In the genomic region with DNA sequence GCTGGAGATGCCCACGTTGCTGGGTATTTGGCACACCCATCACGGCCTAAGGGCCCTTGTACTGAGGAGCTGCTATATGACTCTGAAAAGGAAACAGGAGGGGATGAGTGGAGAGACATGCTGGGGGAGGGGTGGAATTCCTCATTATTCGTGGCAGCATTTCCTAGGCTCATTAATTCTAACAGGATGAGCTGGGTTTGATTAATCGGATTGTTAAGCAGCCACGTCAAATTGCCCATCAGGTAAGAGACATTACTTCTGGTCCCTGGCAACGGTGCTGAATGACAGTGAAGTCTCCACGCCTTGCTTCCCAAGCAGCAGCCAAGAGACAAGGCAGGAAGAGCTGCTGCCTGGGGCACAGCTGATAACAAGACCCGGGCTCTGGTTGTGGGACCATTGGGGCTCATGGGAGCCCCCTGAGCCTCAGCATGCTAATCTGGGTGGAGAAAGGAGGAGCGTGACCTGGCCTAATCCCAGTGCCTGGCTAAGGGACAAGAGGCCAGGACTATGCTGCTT, we compare ENCODE assay signal across 1 cellular context.
TF ChIP-seq lines count a peak whose summit lies in the region.

No MANE protein-coding gene starts in this region.

TF ChIP-seq in K562, 482 proteins besides CTCF, POLR2A, EP300 and RAD21 (continued from another document):
- no peak for TF ChIP-seq ZNF407 (IDR thresholded peaks at IDR 0.05; ENCODE audit: low read depth)
- TF ChIP-seq, protein P1, sequence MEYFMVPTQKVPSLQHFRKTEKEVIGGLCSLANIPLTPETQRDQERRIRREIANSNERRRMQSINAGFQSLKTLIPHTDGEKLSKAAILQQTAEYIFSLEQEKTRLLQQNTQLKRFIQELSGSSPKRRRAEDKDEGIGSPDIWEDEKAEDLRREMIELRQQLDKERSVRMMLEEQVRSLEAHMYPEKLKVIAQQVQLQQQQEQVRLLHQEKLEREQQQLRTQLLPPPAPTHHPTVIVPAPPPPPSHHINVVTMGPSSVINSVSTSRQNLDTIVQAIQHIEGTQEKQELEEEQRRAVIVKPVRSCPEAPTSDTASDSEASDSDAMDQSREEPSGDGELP (CRISPR knock-in tag; IDR thresholded peaks at IDR 0.05; ENCODE audit: borderline replicate concordance) = no peak
